11 cellular contexts compared by ENCODE assay signal in genomic region chr2:176156959-176157498, GRCh38. TPM values are rescaled to one million over a fixed set of nuclear protein-coding genes. Genes with fewer than 3 reads are reported as not detected.
DNase-seq lines count a peak whose midpoint lies in the region; ATAC-seq, FAIRE-seq and TF ChIP-seq lines count a peak whose summit lies in the region.
"Had no signal": no experiment of that assay in that cellular context is flagged by ENCODE, and none has a peak within 500 bp of the region (broad histone marks: within the 10 kb centered on the region; RNA-seq: fewer than 3 reads in every experiment).

Gene HOXD3, plus strand, starts transcription at chr2:176157307. Its CDS starts 11,808 bp downstream, at chr2:176169115.

- POLR2A ChIA-PET in K562 (lab: Yijun Ruan, JAX) = no interaction called here
- POLR2A ChIA-PET in CD8-positive, alpha-beta T cell (lab: Charles Lee) = no interaction called here

- H3K27ac Mint-ChIP-seq in nephron progenitor cell = peak within 1 kb of the TSS; percentile 99
- H3K27ac Mint-ChIP-seq in CD8-positive, alpha-beta T cell = no peak within 1 kb of the TSS
- H3K27ac Mint-ChIP-seq: dendritic cell treated with granulocyte-macrophage colony-stimulating factor and Interleukin-4, amounts not matched to agents 40 ng/mL and 50 ng/mL, for 4 days; immature natural killer cell had no signal

- intact Hi-C loops in K562 (cut with micrococcal nuclease) = no loop called here
- intact Hi-C loops in CD8-positive, alpha-beta T cell (cut with DNase I, micrococcal nuclease) = no loop called here

- DNase-seq in AG08395 (ENCODE audit: low spot score) = peak; percentile 24
- DNase-seq in HAP-1 (ENCODE audit: low spot score in 2 of 2) = no peak
- no peak for DNase-seq in K562 (ENCODE audit: extremely low read depth in 1 of 4, low spot score in 3 of 4)
- DNase-seq in nephron progenitor cell = no peak
- DNase-seq in T1000 (lab: John Stamatoyannopoulos, UW) = no peak
- DNase-seq in frontal cortex (ENCODE audit: low spot score in 2 of 2) = no peak
- DNase-seq in CD8-positive, alpha-beta T cell = no peak
- no peak for DNase-seq in pons (ENCODE audit: low spot score)
- DNase-seq: immature natural killer cell had no signal

- H3K9ac ChIP-seq in K562 (ENCODE audit: insufficient read depth in 1 of 2, low read depth in 2 of 2, low read length in 2 of 2) = no peak within 1 kb of the TSS

- H3K79me2 ChIP-seq in K562 (ENCODE audit: control insufficient read depth, insufficient read depth, low read length) = no peaks in the 10 kb centered on the region

- H3K9me3 ChIP-seq in HAP-1 (no peaks in the 10 kb centered on the region; the same call in 1 of the 2 replicates), K562 (replicated peaks; ENCODE audit: control insufficient read depth, insufficient read depth, low read depth, low read length) (no peaks in the 10 kb centered on the region)
- H3K9me3 ChIP-seq in CD8-positive, alpha-beta T cell (ENCODE audit: low read length) = no peaks in the 10 kb centered on the region
- H3K9me3 ChIP-seq: upper lobe of right lung had no signal

- no peaks in the 10 kb centered on the region for H3K9me3 Mint-ChIP-seq in nephron progenitor cell
- H3K9me3 Mint-ChIP-seq in CD8-positive, alpha-beta T cell = no peaks in the 10 kb centered on the region
- H3K9me3 Mint-ChIP-seq: dendritic cell treated with granulocyte-macrophage colony-stimulating factor and Interleukin-4, amounts not matched to agents 40 ng/mL and 50 ng/mL, for 4 days had no signal

- TF ChIP-seq RAD21 in K562 (CRISPR knock-in tag; conservative IDR thresholded peaks at IDR 0.05 in 1 of 2, IDR thresholded peaks at IDR 0.05 in 1 of 2) = no peak

- no peak within 1 kb of the TSS for H2AFZ ChIP-seq in K562 (ENCODE audit: low read depth, low read length)

- no peak for TF ChIP-seq POLR2A in K562 (conservative IDR thresholded peaks at IDR 0.05)

- no peak within 1 kb of the TSS for H3K27ac ChIP-seq in K562 (ENCODE audit: extremely low read depth, low read depth, low read length)
- no peak within 1 kb of the TSS for H3K27ac ChIP-seq in CD8-positive, alpha-beta T cell (ENCODE audit: low read depth, low read length)
- H3K27ac ChIP-seq: upper lobe of right lung had no signal

- peaks cover 16% of the 10 kb centered on the region for H3K4me1 ChIP-seq in HAP-1
- peaks cover 0 to 22% of the 10 kb centered on the region in 2 experiments; a peak in 2 of 5 replicates for H3K4me1 ChIP-seq in K562 (replicated peaks in 1 of 2; ENCODE audit: control insufficient read depth in 2 of 2, insufficient read depth in 2 of 2, low read length in 2 of 2)
- peaks cover 14% of the 10 kb centered on the region for H3K4me1 ChIP-seq in CD8-positive, alpha-beta T cell (ENCODE audit: insufficient read depth, low read length)

- H3K4me3 ChIP-seq in HAP-1 (peak within 1 kb of the TSS; percentile 31), K562 (no peak within 1 kb of the TSS)
- no peak within 1 kb of the TSS for H3K4me3 ChIP-seq in CD8-positive, alpha-beta T cell (ENCODE audit: low read depth, low read length)
- H3K4me3 ChIP-seq: upper lobe of right lung had no signal

- H3K4me2 ChIP-seq in K562 (ENCODE audit: insufficient read depth, low read length) = no peak within 1 kb of the TSS

- H3K27me3 ChIP-seq in HAP-1 (ENCODE audit: low read depth) (no peaks in the 10 kb centered on the region), K562 (ENCODE audit: control insufficient read depth in 2 of 2, insufficient read depth in 2 of 2, low read length in 2 of 2) (peaks cover 66 to 73% of the 10 kb centered on the region in 2 experiments)
- peaks cover 46% of the 10 kb centered on the region for H3K27me3 ChIP-seq in CD8-positive, alpha-beta T cell (ENCODE audit: insufficient read depth, low read length)

- H3K36me3 Mint-ChIP-seq in nephron progenitor cell (ENCODE audit: low read depth) = peaks cover 34% of the 10 kb centered on the region
- no peaks in the 10 kb centered on the region for H3K36me3 Mint-ChIP-seq in CD8-positive, alpha-beta T cell
- H3K36me3 Mint-ChIP-seq: immature natural killer cell had no signal

- CTCF ChIA-PET in K562 (lab: Yijun Ruan, JAX; ENCODE audit: low intra/inter-chr PET ratio) = no interaction called here
- CTCF ChIA-PET in CD8-positive, alpha-beta T cell (lab: Charles Lee) = no interaction called here

- no peaks in the 10 kb centered on the region for H3K9me1 ChIP-seq in K562 (ENCODE audit: control insufficient read depth, insufficient read depth, low read length)

- ATAC-seq in K562 = no peak
- ATAC-seq in CD8-positive, alpha-beta T cell = no peak
- ATAC-seq: upper lobe of right lung had no signal

- H4K20me1 ChIP-seq in K562 (replicated peaks; ENCODE audit: control insufficient read depth, insufficient read depth, low read length) = peaks cover 6% of the 10 kb centered on the region

- no TSS peak for BruUV-seq in K562 (replicated peaks; lab: Mats Ljungman, UMichigan)

- in situ Hi-C loops in HAP-1 (cut with MboI; ENCODE audit: low sequenced_read_pairs) = no loop called here
- in situ Hi-C loops in K562 (cut with MboI) = no loop called here

- peaks cover 5% of the 10 kb centered on the region; the same call in 1 of the 2 replicates for H3K36me3 ChIP-seq in HAP-1 (replicated peaks)
- H3K36me3 ChIP-seq in K562 (ENCODE audit: control insufficient read depth, insufficient read depth, low read length) = no peaks in the 10 kb centered on the region
- no peaks in the 10 kb centered on the region for H3K36me3 ChIP-seq in CD8-positive, alpha-beta T cell (ENCODE audit: insufficient read depth, low read length)
- H3K36me3 ChIP-seq: upper lobe of right lung had no signal

- no peak for TF ChIP-seq EP300 in K562 (IDR thresholded peaks at IDR 0.05; ENCODE audit: low read length)

- H3K27me3 Mint-ChIP-seq in nephron progenitor cell (ENCODE audit: low read depth, poor library complexity) = no peaks in the 10 kb centered on the region
- peaks cover 72% of the 10 kb centered on the region for H3K27me3 Mint-ChIP-seq in CD8-positive, alpha-beta T cell (ENCODE audit: low read depth)

- WGBS in K562 (ENCODE audit: insufficient coverage, low coverage, missing lambda C conversion rate) = 18% methylated on average over 36 of the region's 44 CpGs

- TF ChIP-seq CTCF in K562 (IDR thresholded peaks at IDR 0.05 in 2 of 3, conservative IDR thresholded peaks at IDR 0.05 in 1 of 3; ENCODE audit: insufficient read depth in 2 of 3, low read depth in 1 of 3, low read length in 3 of 3) (no peak), nephron progenitor cell (IDR thresholded peaks at IDR 0.05) (no peak)
- no peak for TF ChIP-seq CTCF in CD8-positive, alpha-beta T cell (IDR thresholded peaks at IDR 0.05)

- FAIRE-seq in K562 (lab: Jason Lieb, UNC) (no peak), frontal cortex (lab: Jason Lieb, UNC) (no peak)

- peaks cover 87% of the 10 kb centered on the region for H3K4me1 Mint-ChIP-seq in nephron progenitor cell
- H3K4me1 Mint-ChIP-seq in CD8-positive, alpha-beta T cell (ENCODE audit: low read depth) = peaks cover 25% of the 10 kb centered on the region
- H3K4me1 Mint-ChIP-seq: immature natural killer cell had no signal

- H3K4me3 Mint-ChIP-seq in nephron progenitor cell = peak within 1 kb of the TSS; percentile 88
- H3K4me3 Mint-ChIP-seq in CD8-positive, alpha-beta T cell = no peak within 1 kb of the TSS
- H3K4me3 Mint-ChIP-seq: dendritic cell treated with granulocyte-macrophage colony-stimulating factor and Interleukin-4, amounts not matched to agents 40 ng/mL and 50 ng/mL, for 4 days; immature natural killer cell had no signal

TF ChIP-seq in K562, 482 proteins besides CTCF, POLR2A, EP300 and RAD21:
- TF ChIP-seq HDAC2 (IDR thresholded peaks at IDR 0.05) = no peak
- TF ChIP-seq, protein P1, sequence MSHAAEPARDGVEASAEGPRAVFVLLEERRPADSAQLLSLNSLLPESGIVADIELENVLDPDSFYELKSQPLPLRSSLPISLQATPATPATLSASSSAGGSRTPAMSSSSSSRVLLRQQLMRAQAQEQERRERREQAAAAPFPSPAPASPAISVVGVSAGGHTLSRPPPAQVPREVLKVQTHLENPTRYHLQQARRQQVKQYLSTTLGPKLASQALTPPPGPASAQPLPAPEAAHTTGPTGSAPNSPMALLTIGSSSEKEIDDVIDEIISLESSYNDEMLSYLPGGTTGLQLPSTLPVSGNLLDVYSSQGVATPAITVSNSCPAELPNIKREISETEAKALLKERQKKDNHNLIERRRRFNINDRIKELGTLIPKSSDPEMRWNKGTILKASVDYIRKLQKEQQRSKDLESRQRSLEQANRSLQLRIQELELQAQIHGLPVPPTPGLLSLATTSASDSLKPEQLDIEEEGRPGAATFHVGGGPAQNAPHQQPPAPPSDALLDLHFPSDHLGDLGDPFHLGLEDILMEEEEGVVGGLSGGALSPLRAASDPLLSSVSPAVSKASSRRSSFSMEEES (CRISPR knock-in tag; IDR thresholded peaks at IDR 0.05) = peak; percentile 16; the same call in 1 of the 2 replicates
- no peak for TF ChIP-seq HOXB6 (CRISPR knock-in tag; IDR thresholded peaks at IDR 0.05; ENCODE audit: borderline replicate concordance)
- TF ChIP-seq RBM22 (IDR thresholded peaks at IDR 0.05; ENCODE audit: low read depth, low read length, poor library complexity, severe bottlenecking) = no peak
TF ChIP-seq in K562: peak in this region for 1.

RNA-seq across cellular contexts. Expression of gene HOXD3, which starts in this region (rescaled TPM):
- not detected in 2 replicates for total RNA-seq in K562 (2011; cell fraction: chromatin; rRNA removed; ENCODE audit: low replicate concordance)
- total RNA-seq in K562 (2011; cell fraction: nucleolus; rRNA removed) = not detected in 2 replicates
- not detected in 2 replicates for total RNA-seq in K562 (2011; cell fraction: nucleoplasm; rRNA removed)
- total RNA-seq in K562 (2014; rRNA removed) = not detected in 2 replicates
- total RNA-seq in K562 (2014; rRNA removed; fragmentation: Illumina TruSeq; extraction: Trizol) = not detected in 2 replicates
- not detected in 2 replicates for total RNA-seq in K562 (2015; rRNA removed; fragmentation: Illumina TruSeq; extraction: Trizol)
- not detected in 2 replicates for total RNA-seq in K562 (2021)
- not detected in 2 replicates for polyA plus RNA-seq in K562 (2011; rRNA removed)
- polyA plus RNA-seq in K562 (2011; cell fraction: cytosol; rRNA removed) = not detected in 2 replicates
- not detected in 2 replicates for polyA plus RNA-seq in K562 (2011; cell fraction: nucleus; rRNA removed)
- polyA plus RNA-seq in K562 (2012) = not detected in 2 replicates
- polyA plus RNA-seq in K562 (2014; fragmentation: Illumina TruSeq; extraction: Trizol) = not detected in 2 replicates
- polyA plus RNA-seq in K562 (2014; fragmentation: Nextera tagmentation; extraction: Ambion mirVana) = not detected
- not detected in 2 replicates for polyA plus RNA-seq in K562 (2014; rRNA removed)
- polyA minus RNA-seq in K562 (2011; rRNA and poly(A)+ RNA removed) = not detected in 2 replicates
- not detected in 2 replicates for polyA minus RNA-seq in K562 (2011; cell fraction: cytosol; rRNA and poly(A)+ RNA removed)
- polyA minus RNA-seq in K562 (2011; cell fraction: nucleus; rRNA and poly(A)+ RNA removed) = not detected in 2 replicates
- not detected for total RNA-seq in frontal cortex
- total RNA-seq in CD8-positive, alpha-beta T cell = not detected
- polyA plus RNA-seq: immature natural killer cell had no signal
